ENCODE assay signal across 12 cellular contexts in the genomic region with DNA sequence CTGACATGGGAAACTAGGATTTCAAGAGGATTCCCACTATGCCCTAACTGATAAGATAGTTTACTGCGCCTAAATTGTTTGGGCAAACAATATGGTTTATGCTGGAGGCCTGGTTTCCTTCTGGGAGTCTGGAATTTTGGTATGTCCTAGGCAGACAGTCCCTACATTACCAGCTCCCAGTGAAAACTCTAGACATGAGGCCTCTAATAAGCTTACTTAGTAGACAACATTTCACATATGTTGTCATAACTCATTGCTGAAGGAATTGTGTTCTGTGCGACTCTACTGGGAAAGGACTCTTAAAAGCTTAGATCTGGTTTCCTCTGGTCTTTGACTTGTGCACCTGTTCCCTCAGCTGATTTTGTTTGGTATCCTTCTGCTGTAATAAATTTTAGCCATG.
"Had no signal": no experiment of that assay in that cellular context is flagged by ENCODE, and none has a peak within 500 bp of the region (broad histone marks: within the 10 kb centered on the region; RNA-seq: fewer than 3 reads in every experiment).

No MANE protein-coding gene starts in this region.

- H3K27me3 ChIP-seq: tibial nerve had no signal

- H3K4me3 ChIP-seq: skin epidermis, tibial nerve had no signal

- H3K27ac ChIP-seq: skin epidermis, tibial nerve had no signal

- H3K4me1 ChIP-seq: tibial nerve had no signal

- H3K9me3 ChIP-seq: tibial nerve had no signal

- DNase-seq: activated CD4-positive, alpha-beta T cell treated with anti-CD3 and anti-CD28 coated beads, Interleukin-2, amount 50 U/mL, for 4 hours; activated CD4-positive, CD25-positive, alpha-beta regulatory T cell treated with anti-CD3 and anti-CD28 coated beads, Interleukin-2, amount 50 U/mL, for 72 hours; activated naive CD4-positive, alpha-beta T cell treated with Interleukin-2 at 50 U/mL for 16 hours; activated T-cell treated with anti-CD3 and anti-CD28 coated beads for 4 hours; anterior cingulate cortex; effector memory CD4-positive, alpha-beta T cell; foreskin melanocyte; islet precursor cell; stimulated activated CD4-positive, alpha-beta T cell treated with anti-CD3 and anti-CD28 coated beads, Interleukin-4, amount 100 ng/mL, for 24 hours; stimulated activated naive CD4-positive, alpha-beta T cell had no signal
